ENCODE assay signal across 26 cellular contexts in genomic region chr10:95282115-95282514, GRCh38. TPM values are rescaled to one million over a fixed set of nuclear protein-coding genes. Genes with fewer than 3 reads are reported as not detected.
DNase-seq lines count a peak whose midpoint lies in the region; ATAC-seq, FAIRE-seq and TF ChIP-seq lines count a peak whose summit lies in the region.
"Had no signal": no experiment of that assay in that cellular context is flagged by ENCODE, and none has a peak within 500 bp of the region (broad histone marks: within the 10 kb centered on the region; RNA-seq: fewer than 3 reads in every experiment).

No MANE protein-coding gene starts in this region.

- H3K27ac Mint-ChIP-seq in astrocyte (ENCODE audit: unreplicated experiment) = peak overlapping the region; percentile 43
- no peak overlapping the region for H3K27ac Mint-ChIP-seq in natural killer cell treated with Interleukin-12 subunit alpha and Interleukin-12 subunit beta and Interleukin-15 and Interleukin-18, amount 100 ng/mL, for 72 hours
- H3K27ac Mint-ChIP-seq: activated naive CD4-positive, alpha-beta T cell treated with anti-CD3 and anti-CD28 coated beads, Interleukin-2, amount 10 ng/mL, durations not matched to agents 7 days and 5 days; activated T-helper 1 cell treated with anti-CD3 and anti-CD28 coated beads, Interleukin-12 subunit alpha, Interleukin-12 subunit beta, Interleukin-2, Interleukin-4 antibody, amounts not matched to agents 30 ng/mL and 10 ng/mL and 1 ng/mL, durations not matched to agents 14 hours and 24 hours and 36 hours; naive thymus-derived CD4-positive, alpha-beta T cell; type B pancreatic cell had no signal

- H3K79me2 ChIP-seq in astrocyte (ENCODE audit: insufficient read depth, low read length) = peaks cover 90% of the 10 kb centered on the region

- ATAC-seq in left colon = peak; percentile 82
- no peak for ATAC-seq in natural killer cell treated with Interleukin-12 subunit alpha and Interleukin-12 subunit beta and Interleukin-15 and Interleukin-18, amount 100 ng/mL, for 72 hours
- ATAC-seq: activated CD4-positive, CD25-positive, alpha-beta regulatory T cell treated with anti-CD3 and anti-CD28 coated beads, Interleukin-2, amount 50 U/mL, for 24 hours; naive thymus-derived CD4-positive, alpha-beta T cell; stimulated activated naive CD8-positive, alpha-beta T cell treated with anti-CD3 and anti-CD28 coated beads, Interleukin-15, amount 100 ng/mL, for 72 hours had no signal

- no peaks in the 10 kb centered on the region for H3K27me3 ChIP-seq in astrocyte (ENCODE audit: insufficient read depth, low read length)
- no peaks in the 10 kb centered on the region for H3K27me3 ChIP-seq in small intestine (ENCODE audit: control insufficient read depth in 2 of 2, insufficient read depth in 2 of 2, low read length in 2 of 2)
- H3K27me3 ChIP-seq: breast epithelium, Peyer's patch had no signal

- no peak for TF ChIP-seq POLR2A in H54 (IDR thresholded peaks at IDR 0.05; ENCODE audit: low read depth, low read length)

- WGBS in small intestine, 3 donors = 60 to 69% (median 61%) methylated on average over 3 of the region's 3 CpGs

- TF ChIP-seq CTCF in astrocyte (IDR thresholded peaks at IDR 0.05; ENCODE audit: insufficient read depth, low read depth, low read length) = no peak

- no peak overlapping the region for H3K4me3 Mint-ChIP-seq in astrocyte (ENCODE audit: unreplicated experiment)
- H3K4me3 Mint-ChIP-seq in natural killer cell treated with Interleukin-12 subunit alpha and Interleukin-12 subunit beta and Interleukin-15 and Interleukin-18, amount 100 ng/mL, for 72 hours = no peak overlapping the region
- H3K4me3 Mint-ChIP-seq: activated naive CD4-positive, alpha-beta T cell treated with anti-CD3 and anti-CD28 coated beads, Interleukin-2, amount 10 ng/mL, durations not matched to agents 7 days and 5 days; activated T-helper 1 cell treated with anti-CD3 and anti-CD28 coated beads, Interleukin-12 subunit alpha, Interleukin-12 subunit beta, Interleukin-2, Interleukin-4 antibody, amounts not matched to agents 30 ng/mL and 10 ng/mL and 1 ng/mL, durations not matched to agents 14 hours and 24 hours and 36 hours; naive thymus-derived CD4-positive, alpha-beta T cell; stimulated activated naive CD8-positive, alpha-beta T cell treated with anti-CD3 and anti-CD28 coated beads, Interleukin-15, amount 100 ng/mL, for 72 hours; type B pancreatic cell had no signal

- H3K4me1 Mint-ChIP-seq in astrocyte (ENCODE audit: low read depth, unreplicated experiment) = peaks cover 69% of the 10 kb centered on the region
- H3K4me1 Mint-ChIP-seq in natural killer cell treated with Interleukin-12 subunit alpha and Interleukin-12 subunit beta and Interleukin-15 and Interleukin-18, amount 100 ng/mL, for 72 hours (ENCODE audit: low read depth in 2 of 2) = peaks cover 7 to 18% of the 10 kb centered on the region in 2 donors
- H3K4me1 Mint-ChIP-seq: stimulated activated naive CD8-positive, alpha-beta T cell treated with anti-CD3 and anti-CD28 coated beads, Interleukin-15, amount 100 ng/mL, for 72 hours had no signal

- H3K4me2 ChIP-seq in astrocyte (ENCODE audit: low read length) = no peak overlapping the region

- H3K36me3 ChIP-seq in astrocyte (ENCODE audit: insufficient read depth, low read length) = no peaks in the 10 kb centered on the region
- no peaks in the 10 kb centered on the region for H3K36me3 ChIP-seq in small intestine (ENCODE audit: control insufficient read depth in 2 of 2, insufficient read depth in 2 of 2, low read length in 2 of 2)
- H3K36me3 ChIP-seq: breast epithelium, Peyer's patch had no signal

- DNase-seq in H54 (ENCODE audit: insufficient read length, low spot score) (no peak), astrocyte (ENCODE audit: low read depth) (no peak), left colon (no peak), small intestine (peak; percentile 60), T-helper 9 cell (no peak), NCI-H1436 (lab: John Stamatoyannopoulos, UW) (no peak), NCI-H82 treated with DMSO at 0.1 percent for 48 hours (lab: John Stamatoyannopoulos, UW; ENCODE audit: unreplicated experiment) (no peak)
- no peak for DNase-seq in natural killer cell treated with Interleukin-12 subunit alpha and Interleukin-12 subunit beta and Interleukin-15 and Interleukin-18, amount 100 ng/mL, for 72 hours (ENCODE audit: low spot score)
- DNase-seq: activated CD4-positive, alpha-beta T cell treated with anti-CD3 and anti-CD28 coated beads, Interleukin-2, amount 50 U/mL, for 48 hours; activated naive CD4-positive, alpha-beta T cell treated with anti-CD3 and anti-CD28 coated beads, Interleukin-2, amount 10 ng/mL, durations not matched to agents 7 days and 5 days; DMS53; effector CD8-positive, alpha-beta T cell; foreskin melanocyte; GDM1; mesendoderm; naive thymus-derived CD4-positive, alpha-beta T cell; NCI-H1092 treated with DMSO at 0.1 percent for 48 hours; NCI-H1930; NCI-H524 treated with DMSO at 0.1 percent for 48 hours; Peyer's patch; stimulated activated naive CD8-positive, alpha-beta T cell treated with anti-CD3 and anti-CD28 coated beads, Interleukin-15, amount 100 ng/mL, for 72 hours had no signal

- intact Hi-C loops in left colon (cut with DNase I, micrococcal nuclease) = no loop called here

- H3K36me3 Mint-ChIP-seq in astrocyte (ENCODE audit: low read depth, unreplicated experiment) = peaks cover 3% of the 10 kb centered on the region
- no peaks in the 10 kb centered on the region for H3K36me3 Mint-ChIP-seq in natural killer cell treated with Interleukin-12 subunit alpha and Interleukin-12 subunit beta and Interleukin-15 and Interleukin-18, amount 100 ng/mL, for 72 hours
- H3K36me3 Mint-ChIP-seq: activated naive CD4-positive, alpha-beta T cell treated with anti-CD3 and anti-CD28 coated beads, Interleukin-2, amount 10 ng/mL, durations not matched to agents 7 days and 5 days; naive thymus-derived CD4-positive, alpha-beta T cell had no signal

- H4K20me1 ChIP-seq in astrocyte (ENCODE audit: insufficient read depth, low read length) = peaks cover 68% of the 10 kb centered on the region

- no peak overlapping the region for H3K4me3 ChIP-seq in astrocyte (ENCODE audit: insufficient read depth, low read depth, low read length)
- no peak overlapping the region for H3K4me3 ChIP-seq in small intestine (ENCODE audit: low read depth in 1 of 2, low read length in 2 of 2)
- H3K4me3 ChIP-seq: breast epithelium, Peyer's patch had no signal

- H3K9me3 Mint-ChIP-seq in astrocyte (ENCODE audit: unreplicated experiment) = no peaks in the 10 kb centered on the region
- no peaks in the 10 kb centered on the region for H3K9me3 Mint-ChIP-seq in natural killer cell treated with Interleukin-12 subunit alpha and Interleukin-12 subunit beta and Interleukin-15 and Interleukin-18, amount 100 ng/mL, for 72 hours
- H3K9me3 Mint-ChIP-seq: activated naive CD4-positive, alpha-beta T cell treated with anti-CD3 and anti-CD28 coated beads, Interleukin-2, amount 10 ng/mL, durations not matched to agents 7 days and 5 days; activated T-helper 1 cell treated with anti-CD3 and anti-CD28 coated beads, Interleukin-12 subunit alpha, Interleukin-12 subunit beta, Interleukin-2, Interleukin-4 antibody, amounts not matched to agents 30 ng/mL and 10 ng/mL and 1 ng/mL, durations not matched to agents 14 hours and 24 hours and 36 hours; stimulated activated naive CD8-positive, alpha-beta T cell treated with anti-CD3 and anti-CD28 coated beads, Interleukin-15, amount 100 ng/mL, for 72 hours; type B pancreatic cell had no signal

- H3K27ac ChIP-seq in astrocyte (ENCODE audit: low read depth, low read length) = no peak overlapping the region
- peak overlapping the region in 1 of 2 donors; percentile 19 for H3K27ac ChIP-seq in small intestine (ENCODE audit: low read depth in 1 of 2, low read length in 1 of 2)

- H3K9me3 ChIP-seq in astrocyte (ENCODE audit: insufficient read depth, low read depth, low read length) = no peaks in the 10 kb centered on the region
- no peaks in the 10 kb centered on the region for H3K9me3 ChIP-seq in small intestine (ENCODE audit: control insufficient read depth, low read depth)
- H3K9me3 ChIP-seq: breast epithelium, Peyer's patch had no signal

- FAIRE-seq in H54 (lab: Jason Lieb, UNC) = peak; percentile 67
- no peak for FAIRE-seq in astrocyte (lab: Jason Lieb, UNC)
- no peak for FAIRE-seq in small intestine (lab: Jason Lieb, UNC)
- FAIRE-seq: colon had no signal

- H2AFZ ChIP-seq in astrocyte (ENCODE audit: low read depth, low read length) = no peak overlapping the region

- no peaks in the 10 kb centered on the region for H3K27me3 Mint-ChIP-seq in astrocyte (ENCODE audit: low read depth, unreplicated experiment)
- no peaks in the 10 kb centered on the region for H3K27me3 Mint-ChIP-seq in natural killer cell treated with Interleukin-12 subunit alpha and Interleukin-12 subunit beta and Interleukin-15 and Interleukin-18, amount 100 ng/mL, for 72 hours
- H3K27me3 Mint-ChIP-seq: type B pancreatic cell had no signal

- no peak overlapping the region for H3K9ac ChIP-seq in astrocyte (ENCODE audit: low read length)

- H3K4me1 ChIP-seq in astrocyte (ENCODE audit: insufficient read depth, low read length) (peaks cover 25% of the 10 kb centered on the region), small intestine (ENCODE audit: control insufficient read depth in 2 of 2, insufficient read depth in 1 of 2, low read depth in 1 of 2, low read length in 1 of 2) (peaks cover 10 to 25% of the 10 kb centered on the region in 2 donors)

RNA-seq across cellular contexts. Expression of gene PDLIM1, which starts 8.7 kb away (rescaled TPM):
- total RNA-seq in astrocyte (316 and 320 TPM in 2 replicates), left colon (100 to 1,000 TPM; 342 to 417 TPM)
- 100 to 1,000 TPM; 206 to 572 (median 368) TPM for polyA plus RNA-seq in small intestine
- total RNA-seq in natural killer cell treated with Interleukin-12 subunit alpha and Interleukin-12 subunit beta and Interleukin-15 and Interleukin-18, amount 100 ng/mL, for 72 hours = 1 to 10 TPM; 2.7 to 6.8 TPM

Comparison
In these comparisons a context has a peak if more than half of its experiments do, and no peak if none do; other contexts are left out.
1. RNA of gene PDLIM1, which starts 8.7 kb away (total RNA-seq): 342 to 417 TPM in left colon and 316 to 320 TPM in astrocyte; 2.7 to 6.8 TPM in natural killer cell treated with Interleukin-12 subunit alpha and Interleukin-12 subunit beta and Interleukin-15 and Interleukin-18, amount 100 ng/mL, for 72 hours; every median in the first group is over 10 times any median in the second.